In genomic region chr9:70411141-70411929, GRCh38 we compare ENCODE assay signal across 8 cellular contexts. TPM values are rescaled to one million over a fixed set of nuclear protein-coding genes. Genes with fewer than 3 reads are reported as not detected.
DNase-seq lines count a peak whose midpoint lies in the region; ATAC-seq and TF ChIP-seq lines count a peak whose summit lies in the region.

No MANE protein-coding gene starts in this region.

- no peak for ATAC-seq in HG03378 (IDR thresholded peaks at IDR 0.05; ENCODE audit: unreplicated experiment)

- H3K27me3 ChIP-seq in ACC112 (ENCODE audit: insufficient read depth, low read length) (no peaks in the 10 kb centered on the region), muscle layer of colon (ENCODE audit: control insufficient read depth in 1 of 2, insufficient read depth in 2 of 2, low read length in 2 of 2) (no peaks in the 10 kb centered on the region), testis (no peaks in the 10 kb centered on the region)

- H3K4me3 ChIP-seq in ACC112 (ENCODE audit: low read depth, low read length) (peak overlapping the region; percentile 82), epithelial cell of proximal tubule (ENCODE audit: low read depth, low read length) (peak overlapping the region; percentile 87), muscle layer of colon (ENCODE audit: low read depth in 1 of 2, low read length in 2 of 2) (peak overlapping the region; percentile 91 to 96), testis (peak overlapping the region; percentile 87 to 95)

- TF ChIP-seq POLR2A in testis (IDR thresholded peaks at IDR 0.05) = no peak

- H3K79me2 ChIP-seq in ACC112 (ENCODE audit: control insufficient read depth, insufficient read depth, low read length, unreplicated experiment) = peaks cover 78% of the 10 kb centered on the region

- peaks cover 46% of the 10 kb centered on the region for H3K4me1 ChIP-seq in ACC112 (ENCODE audit: control insufficient read depth, insufficient read depth, low read length, unreplicated experiment)
- H3K4me1 ChIP-seq in muscle layer of colon (ENCODE audit: insufficient read depth, low read length) = peaks cover 58% of the 10 kb centered on the region
- peaks cover 38% of the 10 kb centered on the region for H3K4me1 ChIP-seq in testis

- intact Hi-C loops in testis (cut with DNase I; ENCODE audit: low total_unique reads) = no loop called here

- H3K9me3 ChIP-seq in muscle layer of colon (ENCODE audit: low read length) (no peaks in the 10 kb centered on the region), testis (no peaks in the 10 kb centered on the region)

- DNase-seq in HS-5 (ENCODE audit: low read depth) (peak; percentile 46), epithelial cell of proximal tubule (ENCODE audit: low read depth) (no peak), testis (peak; percentile 77), T1000 (lab: John Stamatoyannopoulos, UW) (no peak)
- peak; percentile 29 to 49 for DNase-seq in activated CD8-positive, alpha-beta memory T cell treated with anti-CD3 and anti-CD28 coated beads for 4 hours (ENCODE audit: low read depth in 2 of 2)

- H3K27ac ChIP-seq in ACC112 (ENCODE audit: low read depth, low read length) = peak overlapping the region; percentile 100
- H3K27ac ChIP-seq in muscle layer of colon (ENCODE audit: low read depth, low read length) = peak overlapping the region; percentile 100
- peak overlapping the region; percentile 99 for H3K27ac ChIP-seq in testis

- WGBS in testis, 2 donors = 2 to 7% methylated on average over 12 to 15 of the region's 15 CpGs

- no peak overlapping the region for H2AFZ ChIP-seq in ACC112 (ENCODE audit: low read length, unreplicated experiment)

- peak overlapping the region; percentile 99 for H3K9ac ChIP-seq in muscle layer of colon (ENCODE audit: low read length)

- H3K36me3 ChIP-seq in ACC112 (ENCODE audit: insufficient read depth, low read length) = peaks cover 18% of the 10 kb centered on the region
- H3K36me3 ChIP-seq in muscle layer of colon (ENCODE audit: insufficient read depth, low read length) = peaks cover 12% of the 10 kb centered on the region
- no peaks in the 10 kb centered on the region for H3K36me3 ChIP-seq in testis (ENCODE audit: low read depth, missing control alignments)

- TF ChIP-seq CTCF in epithelial cell of proximal tubule (conservative IDR thresholded peaks at IDR 0.05; ENCODE audit: low read depth, low read length) = no peak
- TF ChIP-seq CTCF in testis (IDR thresholded peaks at IDR 0.05) = no peak

RNA-seq across cellular contexts. Expression of gene KLF9, which starts 3.1 kb away (rescaled TPM):
- 3.8 and 6.3 TPM in 2 replicates for total RNA-seq in epithelial cell of proximal tubule
- total RNA-seq in testis = 10 to 100 TPM; 39.8 to 47.9 TPM
- 11.8 TPM for polyA plus RNA-seq in testis (ENCODE audit: insufficient read depth, low read depth, low replicate concordance)

Comparison
In these comparisons a context has a peak if more than half of its experiments do, and no peak if none do; other contexts are left out.
1. DNase-seq: peak in HS-5 (single experiment), activated CD8-positive, alpha-beta memory T cell treated with anti-CD3 and anti-CD28 coated beads for 4 hours (2 of 2) and testis (single experiment); none in epithelial cell of proximal tubule (single experiment) and T1000 (single experiment).
2. Peak in every context shown above with its lines, with median percentiles within 50 percentile points of each other: H3K27ac ChIP-seq and H3K4me3 ChIP-seq.